8 cellular contexts compared by ENCODE assay signal in genomic region chr5:112551437-112552018, GRCh38.
DNase-seq lines count a peak whose midpoint lies in the region; ATAC-seq and TF ChIP-seq lines count a peak whose summit lies in the region.

No MANE protein-coding gene starts in this region.

- no peaks in the 10 kb centered on the region for H3K9me2 ChIP-seq in PC-9 (ENCODE audit: insufficient read depth)

- POLR2A ChIA-PET in AG04449 (lab: Yijun Ruan, JAX), result no interaction called here
- POLR2A ChIA-PET in PC-9 (lab: Charles Lee; ENCODE audit: unreplicated experiment), result no interaction called here

- CTCF ChIA-PET in AG04449 (lab: Yijun Ruan, JAX), result interaction anchor here (0.6 to 13.0 kb wide), 48 partner anchors 9 to 445 kb away, joined by 3 to 397 read pairs (median 4); partner anchors contain the start of genes APC and SRP19
- CTCF ChIA-PET in PC-9 (lab: Charles Lee), result interaction anchor here (0.7 to 1.0 kb wide), 3 partner anchors 109 to 743 kb away, joined by 3 to 16 read pairs (median 9); no protein-coding TSS in a partner anchor

- no peak for ATAC-seq in stimulated activated naive CD8-positive, alpha-beta T cell treated with anti-CD3 and anti-CD28 coated beads, Interleukin-15, Interleukin-2, amounts not matched to agents 100 U/mL and 50 U/mL, for 24 hours
- ATAC-seq in HG02840 (IDR thresholded peaks at IDR 0.05; ENCODE audit: low FRiP score, unreplicated experiment), result no peak

- peak; percentile 10 for DNase-seq in AG04449 (ENCODE audit: low read depth, low spot score)
- peak; percentile 36 for DNase-seq in GDM1 (lab: John Stamatoyannopoulos, UW)
- DNase-seq in HuH-7.5 (ENCODE audit: low spot score), result peak; percentile 16
- peak in 1 of 2 experiments; percentile 20 for DNase-seq in PC-9
- DNase-seq in brain pericyte (ENCODE audit: low read depth, low spot score), result peak; percentile 17
- DNase-seq in iris pigment epithelial cell (ENCODE audit: low read depth), result peak; percentile 67
- DNase-seq in stimulated activated naive CD8-positive, alpha-beta T cell treated with anti-CD3 and anti-CD28 coated beads, Interleukin-15, Interleukin-2, amounts not matched to agents 100 U/mL and 50 U/mL, for 24 hours, result peak; percentile 16

- no peak overlapping the region for H3K4me2 ChIP-seq in PC-9

- H3K27ac ChIP-seq in PC-9, result no peak overlapping the region

- H4K20me1 ChIP-seq in PC-9 (ENCODE audit: insufficient read depth), result no peaks in the 10 kb centered on the region

- no peaks in the 10 kb centered on the region for H3K27me3 ChIP-seq in PC-9 (ENCODE audit: insufficient read depth, low read depth)

- H3K4me3 ChIP-seq in AG04449 (ENCODE audit: low read depth, low read length) (no peak overlapping the region), PC-9 (no peak overlapping the region)

- H3F3A ChIP-seq in PC-9 (ENCODE audit: insufficient read depth, low read depth), result no peaks in the 10 kb centered on the region

- no peaks in the 10 kb centered on the region for H3K79me2 ChIP-seq in PC-9 (ENCODE audit: low read depth)

- TF ChIP-seq CTCF in AG04449 (IDR thresholded peaks at IDR 0.05; ENCODE audit: insufficient read depth, low read length, missing control alignments) (peak; percentile 67), PC-9 (conservative IDR thresholded peaks at IDR 0.05) (peak; percentile 79)

- no peak overlapping the region for H2AFZ ChIP-seq in PC-9

- intact Hi-C loops in PC-9 (cut with micrococcal nuclease; ENCODE audit: unreplicated experiment), result loop anchor here (1.0 to 10.0 kb wide), 5 partner anchors 206 to 1055 kb away; partner anchors contain the start of genes DCP2 and REEP5

- BruUV-seq in PC-9 (replicated peaks; lab: Mats Ljungman, UMichigan), result no TSS peak

- H3K36me3 ChIP-seq in PC-9 (ENCODE audit: low read depth), result no peaks in the 10 kb centered on the region

- H3K9me3 ChIP-seq in PC-9 (ENCODE audit: insufficient read depth, low read depth), result no peaks in the 10 kb centered on the region

- H3K4me1 ChIP-seq in PC-9 (replicated peaks; ENCODE audit: insufficient read depth), result no peaks in the 10 kb centered on the region
